ENCODE assay signal across 8 cellular contexts in genomic region chr7:48154792-48155413, GRCh38. TPM values are rescaled to one million over a fixed set of nuclear protein-coding genes. Genes with fewer than 3 reads are reported as not detected.
DNase-seq lines count a peak whose midpoint lies in the region; ATAC-seq, FAIRE-seq and TF ChIP-seq lines count a peak whose summit lies in the region.

No MANE protein-coding gene starts in this region.

- H3K4me3 ChIP-seq in HAP-1 (no peak overlapping the region), brain microvascular endothelial cell (ENCODE audit: low read depth, low read length) (no peak overlapping the region), mucosa of descending colon (no peak overlapping the region)

- H3K36me3 ChIP-seq in HAP-1 (replicated peaks) (no peaks in the 10 kb centered on the region), brain microvascular endothelial cell (replicated peaks) (no peaks in the 10 kb centered on the region), mucosa of descending colon (ENCODE audit: low read depth) (no peaks in the 10 kb centered on the region)

- H3K27ac ChIP-seq in brain microvascular endothelial cell = no peak overlapping the region

- no peaks in the 10 kb centered on the region for H3K9me3 Mint-ChIP-seq in T-helper 2 cell treated with Interferon-gamma antibody and Interleukin-4, amounts not matched to agents 5 μg/mL and 100 μg/mL, for 36 hours

- peaks cover 34% of the 10 kb centered on the region for H3K27me3 Mint-ChIP-seq in T-helper 2 cell treated with Interferon-gamma antibody and Interleukin-4, amounts not matched to agents 5 μg/mL and 100 μg/mL, for 36 hours (ENCODE audit: low read depth)

- H3K27ac Mint-ChIP-seq in T-helper 2 cell treated with Interferon-gamma antibody and Interleukin-4, amounts not matched to agents 5 μg/mL and 100 μg/mL, for 36 hours = no peak overlapping the region

- ATAC-seq in mucosa of descending colon (peak; percentile 96), GM21576 (IDR thresholded peaks at IDR 0.05; ENCODE audit: unreplicated experiment) (no peak)

- FAIRE-seq in RCC 7860 (lab: Jason Lieb, UNC) = peak; percentile 24

- 0 out of 2 replicates have a peak, but pooled peaks cover 3% of the 10 kb centered on the region for H3K27me3 ChIP-seq in HAP-1 (ENCODE audit: low read depth)
- no peaks in the 10 kb centered on the region for H3K27me3 ChIP-seq in brain microvascular endothelial cell (replicated peaks)

- in situ Hi-C loops in HAP-1 (cut with MboI; ENCODE audit: low sequenced_read_pairs) = no loop called here
- in situ Hi-C loops in brain microvascular endothelial cell (cut with HindIII; ENCODE audit: low pct_ligation_motif_present, low sequenced_read_pairs) = no loop called here

- H3K36me3 Mint-ChIP-seq in T-helper 2 cell treated with Interferon-gamma antibody and Interleukin-4, amounts not matched to agents 5 μg/mL and 100 μg/mL, for 36 hours (ENCODE audit: low read depth) = no peaks in the 10 kb centered on the region

- DNase-seq in T-helper 2 cell (peak in 3 of 5 experiments; percentile 7 to 34 (median 8)), HAP-1 (ENCODE audit: low spot score in 2 of 2) (peak; percentile 61 to 67), RCC 7860 (ENCODE audit: low spot score) (peak; percentile 35), brain microvascular endothelial cell (peak; percentile 63), mucosa of descending colon (peak in 2 of 3 donors; percentile 75 to 88), midbrain (lab: John Stamatoyannopoulos, UW) (no peak)
- no peak for DNase-seq in T-helper 2 cell treated with Interferon-gamma antibody and Interleukin-4, amounts not matched to agents 5 μg/mL and 100 μg/mL, for 36 hours (ENCODE audit: low spot score)

- H3K4me1 ChIP-seq in HAP-1 = no peaks in the 10 kb centered on the region
- peaks cover 5% of the 10 kb centered on the region for H3K4me1 ChIP-seq in mucosa of descending colon (ENCODE audit: low read depth)

- H3K4me1 Mint-ChIP-seq in T-helper 2 cell treated with Interferon-gamma antibody and Interleukin-4, amounts not matched to agents 5 μg/mL and 100 μg/mL, for 36 hours (ENCODE audit: low read depth) = peaks cover 3% of the 10 kb centered on the region

- intact Hi-C loops in mucosa of descending colon (cut with DNase I, micrococcal nuclease) = no loop called here

- H3K9me3 ChIP-seq in HAP-1 (no peaks in the 10 kb centered on the region), mucosa of descending colon (no peaks in the 10 kb centered on the region)

- H3K4me3 Mint-ChIP-seq in T-helper 2 cell treated with Interferon-gamma antibody and Interleukin-4, amounts not matched to agents 5 μg/mL and 100 μg/mL, for 36 hours = no peak overlapping the region

- TF ChIP-seq CTCF in brain microvascular endothelial cell (IDR thresholded peaks at IDR 0.05; ENCODE audit: low read depth, low read length, missing control alignments) (peak; percentile 85), mucosa of descending colon (IDR thresholded peaks at IDR 0.05) (peak; percentile 53)

RNA-seq across cellular contexts. Expression of gene ABCA13, which starts 16.4 kb away (rescaled TPM):
- total RNA-seq in mucosa of descending colon = 1 to 10 TPM in 2 of 3 donors, under 1 TPM in 1; 0.43 to 1.6 (median 1.1) TPM

Comparison
In these comparisons a context has a peak if more than half of its experiments do, and no peak if none do; other contexts are left out.
1. DNase-seq: peak in T-helper 2 cell (3 of 5), HAP-1 (2 of 2), RCC 7860 (single experiment), brain microvascular endothelial cell (single experiment) and mucosa of descending colon (2 of 3); none in T-helper 2 cell treated with Interferon-gamma antibody and Interleukin-4, amounts not matched to agents 5 μg/mL and 100 μg/mL, for 36 hours (single experiment) and midbrain (single experiment).